Comparison of ENCODE assay signal across 1 cellular context in the genomic region with DNA sequence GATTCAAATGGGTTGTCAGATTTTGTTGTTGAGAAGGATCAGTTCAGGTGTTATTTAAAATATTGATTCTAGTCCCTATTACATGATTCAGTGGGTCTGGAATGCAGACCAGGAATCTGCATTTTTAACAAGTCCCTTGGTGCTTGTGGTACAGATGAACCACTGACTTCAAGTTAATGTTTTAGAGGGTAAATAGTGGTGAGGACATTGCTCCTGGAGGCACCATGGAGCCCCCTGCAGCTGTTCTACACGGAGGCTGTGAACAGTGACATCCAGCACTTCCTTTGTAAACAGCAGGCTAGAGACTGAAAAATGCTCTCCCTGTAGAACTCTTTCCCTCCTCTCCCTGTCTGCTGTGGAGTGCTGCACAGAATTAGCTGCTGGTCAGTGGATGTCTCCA.
TF ChIP-seq lines count a peak whose summit lies in the region.

No MANE protein-coding gene starts in this region.

TF ChIP-seq in HepG2, 621 proteins besides CTCF, POLR2A, EP300 and RAD21 (continued from another document and continues in another):
- TF ChIP-seq, protein P1, sequence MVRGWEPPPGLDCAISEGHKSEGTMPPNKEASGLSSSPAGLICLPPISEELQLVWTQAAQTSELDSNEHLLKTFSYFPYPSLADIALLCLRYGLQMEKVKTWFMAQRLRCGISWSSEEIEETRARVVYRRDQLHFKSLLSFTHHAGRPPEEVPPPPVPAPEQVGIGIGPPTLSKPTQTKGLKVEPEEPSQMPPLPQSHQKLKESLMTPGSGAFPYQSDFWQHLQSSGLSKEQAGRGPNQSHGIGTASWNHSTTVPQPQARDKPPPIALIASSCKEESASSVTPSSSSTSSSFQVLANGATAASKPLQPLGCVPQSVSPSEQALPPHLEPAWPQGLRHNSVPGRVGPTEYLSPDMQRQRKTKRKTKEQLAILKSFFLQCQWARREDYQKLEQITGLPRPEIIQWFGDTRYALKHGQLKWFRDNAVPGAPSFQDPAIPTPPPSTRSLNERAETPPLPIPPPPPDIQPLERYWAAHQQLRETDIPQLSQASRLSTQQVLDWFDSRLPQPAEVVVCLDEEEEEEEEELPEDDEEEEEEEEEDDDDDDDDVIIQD (CRISPR knock-in tag; IDR thresholded peaks at IDR 0.05; ENCODE audit: low read depth), result peak; percentile 61; the same call in 1 of the 2 replicates
- TF ChIP-seq, protein P2, sequence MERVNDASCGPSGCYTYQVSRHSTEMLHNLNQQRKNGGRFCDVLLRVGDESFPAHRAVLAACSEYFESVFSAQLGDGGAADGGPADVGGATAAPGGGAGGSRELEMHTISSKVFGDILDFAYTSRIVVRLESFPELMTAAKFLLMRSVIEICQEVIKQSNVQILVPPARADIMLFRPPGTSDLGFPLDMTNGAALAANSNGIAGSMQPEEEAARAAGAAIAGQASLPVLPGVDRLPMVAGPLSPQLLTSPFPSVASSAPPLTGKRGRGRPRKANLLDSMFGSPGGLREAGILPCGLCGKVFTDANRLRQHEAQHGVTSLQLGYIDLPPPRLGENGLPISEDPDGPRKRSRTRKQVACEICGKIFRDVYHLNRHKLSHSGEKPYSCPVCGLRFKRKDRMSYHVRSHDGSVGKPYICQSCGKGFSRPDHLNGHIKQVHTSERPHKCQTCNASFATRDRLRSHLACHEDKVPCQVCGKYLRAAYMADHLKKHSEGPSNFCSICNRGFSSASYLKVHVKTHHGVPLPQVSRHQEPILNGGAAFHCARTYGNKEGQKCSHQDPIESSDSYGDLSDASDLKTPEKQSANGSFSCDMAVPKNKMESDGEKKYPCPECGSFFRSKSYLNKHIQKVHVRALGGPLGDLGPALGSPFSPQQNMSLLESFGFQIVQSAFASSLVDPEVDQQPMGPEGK (CRISPR knock-in tag; IDR thresholded peaks at IDR 0.05), result peak; percentile 30; the same call in 1 of the 2 replicates
- TF ChIP-seq SALL1 (CRISPR knock-in tag; IDR thresholded peaks at IDR 0.05), result peak; percentile 36
- TF ChIP-seq ZFP90 (CRISPR knock-in tag; IDR thresholded peaks at IDR 0.05; ENCODE audit: borderline replicate concordance), result 0 out of 2 replicates have a peak, but pooled peaks have one; percentile 21
- TF ChIP-seq, protein P3, sequence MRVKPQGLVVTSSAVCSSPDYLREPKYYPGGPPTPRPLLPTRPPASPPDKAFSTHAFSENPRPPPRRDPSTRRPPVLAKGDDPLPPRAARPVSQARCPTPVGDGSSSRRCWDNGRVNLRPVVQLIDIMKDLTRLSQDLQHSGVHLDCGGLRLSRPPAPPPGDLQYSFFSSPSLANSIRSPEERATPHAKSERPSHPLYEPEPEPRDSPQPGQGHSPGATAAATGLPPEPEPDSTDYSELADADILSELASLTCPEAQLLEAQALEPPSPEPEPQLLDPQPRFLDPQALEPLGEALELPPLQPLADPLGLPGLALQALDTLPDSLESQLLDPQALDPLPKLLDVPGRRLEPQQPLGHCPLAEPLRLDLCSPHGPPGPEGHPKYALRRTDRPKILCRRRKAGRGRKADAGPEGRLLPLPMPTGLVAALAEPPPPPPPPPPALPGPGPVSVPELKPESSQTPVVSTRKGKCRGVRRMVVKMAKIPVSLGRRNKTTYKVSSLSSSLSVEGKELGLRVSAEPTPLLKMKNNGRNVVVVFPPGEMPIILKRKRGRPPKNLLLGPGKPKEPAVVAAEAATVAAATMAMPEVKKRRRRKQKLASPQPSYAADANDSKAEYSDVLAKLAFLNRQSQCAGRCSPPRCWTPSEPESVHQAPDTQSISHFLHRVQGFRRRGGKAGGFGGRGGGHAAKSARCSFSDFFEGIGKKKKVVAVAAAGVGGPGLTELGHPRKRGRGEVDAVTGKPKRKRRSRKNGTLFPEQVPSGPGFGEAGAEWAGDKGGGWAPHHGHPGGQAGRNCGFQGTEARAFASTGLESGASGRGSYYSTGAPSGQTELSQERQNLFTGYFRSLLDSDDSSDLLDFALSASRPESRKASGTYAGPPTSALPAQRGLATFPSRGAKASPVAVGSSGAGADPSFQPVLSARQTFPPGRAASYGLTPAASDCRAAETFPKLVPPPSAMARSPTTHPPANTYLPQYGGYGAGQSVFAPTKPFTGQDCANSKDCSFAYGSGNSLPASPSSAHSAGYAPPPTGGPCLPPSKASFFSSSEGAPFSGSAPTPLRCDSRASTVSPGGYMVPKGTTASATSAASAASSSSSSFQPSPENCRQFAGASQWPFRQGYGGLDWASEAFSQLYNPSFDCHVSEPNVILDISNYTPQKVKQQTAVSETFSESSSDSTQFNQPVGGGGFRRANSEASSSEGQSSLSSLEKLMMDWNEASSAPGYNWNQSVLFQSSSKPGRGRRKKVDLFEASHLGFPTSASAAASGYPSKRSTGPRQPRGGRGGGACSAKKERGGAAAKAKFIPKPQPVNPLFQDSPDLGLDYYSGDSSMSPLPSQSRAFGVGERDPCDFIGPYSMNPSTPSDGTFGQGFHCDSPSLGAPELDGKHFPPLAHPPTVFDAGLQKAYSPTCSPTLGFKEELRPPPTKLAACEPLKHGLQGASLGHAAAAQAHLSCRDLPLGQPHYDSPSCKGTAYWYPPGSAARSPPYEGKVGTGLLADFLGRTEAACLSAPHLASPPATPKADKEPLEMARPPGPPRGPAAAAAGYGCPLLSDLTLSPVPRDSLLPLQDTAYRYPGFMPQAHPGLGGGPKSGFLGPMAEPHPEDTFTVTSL (CRISPR knock-in tag; IDR thresholded peaks at IDR 0.05; ENCODE audit: borderline replicate concordance), result peak; percentile 50; the same call in 1 of the 2 replicates
- no peak for TF ChIP-seq PCBP1 (IDR thresholded peaks at IDR 0.05; ENCODE audit: borderline replicate concordance, low read depth, low read length)
- no peak for TF ChIP-seq TBP (CRISPR knock-in tag; IDR thresholded peaks at IDR 0.05)
- no peak for TF ChIP-seq NFATC3 (CRISPR knock-in tag; IDR thresholded peaks at IDR 0.05)
- no peak for TF ChIP-seq ZNF709 (CRISPR knock-in tag; IDR thresholded peaks at IDR 0.05)
- TF ChIP-seq SPEN (CRISPR knock-in tag; IDR thresholded peaks at IDR 0.05; ENCODE audit: low read depth), result no peak
- peak; percentile 37; the same call in 1 of the 2 replicates for TF ChIP-seq ZNF331 (CRISPR knock-in tag; IDR thresholded peaks at IDR 0.05)
- peak; percentile 96 for TF ChIP-seq ZKSCAN8 (CRISPR knock-in tag; IDR thresholded peaks at IDR 0.05; ENCODE audit: borderline replicate concordance)
- peak; percentile 40; the same call in 1 of the 2 replicates for TF ChIP-seq RXRB (CRISPR knock-in tag; IDR thresholded peaks at IDR 0.05; ENCODE audit: borderline replicate concordance)
- TF ChIP-seq ZNF263 (CRISPR knock-in tag; IDR thresholded peaks at IDR 0.05), result no peak
- TF ChIP-seq LCORL (IDR thresholded peaks at IDR 0.05), result no peak
- peak; percentile 33; the same call in 1 of the 2 replicates for TF ChIP-seq LCORL (CRISPR knock-in tag; IDR thresholded peaks at IDR 0.05)
- peak; percentile 84 for TF ChIP-seq TEAD3 (CRISPR knock-in tag; optimal IDR thresholded peaks at IDR 0.05; ENCODE audit: borderline replicate concordance)
- no peak for TF ChIP-seq RFXAP (CRISPR knock-in tag; IDR thresholded peaks at IDR 0.05; ENCODE audit: borderline replicate concordance)
- no peak for TF ChIP-seq NFE2L2 (IDR thresholded peaks at IDR 0.05; ENCODE audit: low read length)
- TF ChIP-seq, protein P4, sequence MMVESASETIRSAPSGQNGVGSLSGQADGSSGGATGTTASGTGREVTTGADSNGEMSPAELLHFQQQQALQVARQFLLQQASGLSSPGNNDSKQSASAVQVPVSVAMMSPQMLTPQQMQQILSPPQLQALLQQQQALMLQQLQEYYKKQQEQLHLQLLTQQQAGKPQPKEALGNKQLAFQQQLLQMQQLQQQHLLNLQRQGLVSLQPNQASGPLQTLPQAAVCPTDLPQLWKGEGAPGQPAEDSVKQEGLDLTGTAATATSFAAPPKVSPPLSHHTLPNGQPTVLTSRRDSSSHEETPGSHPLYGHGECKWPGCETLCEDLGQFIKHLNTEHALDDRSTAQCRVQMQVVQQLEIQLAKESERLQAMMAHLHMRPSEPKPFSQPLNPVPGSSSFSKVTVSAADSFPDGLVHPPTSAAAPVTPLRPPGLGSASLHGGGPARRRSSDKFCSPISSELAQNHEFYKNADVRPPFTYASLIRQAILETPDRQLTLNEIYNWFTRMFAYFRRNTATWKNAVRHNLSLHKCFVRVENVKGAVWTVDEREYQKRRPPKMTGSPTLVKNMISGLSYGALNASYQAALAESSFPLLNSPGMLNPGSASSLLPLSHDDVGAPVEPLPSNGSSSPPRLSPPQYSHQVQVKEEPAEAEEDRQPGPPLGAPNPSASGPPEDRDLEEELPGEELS (CRISPR knock-in tag; IDR thresholded peaks at IDR 0.05), result peak; percentile 72
- no peak for TF ChIP-seq HNRNPLL (IDR thresholded peaks at IDR 0.05; ENCODE audit: low read depth, low read length, poor library complexity, severe bottlenecking)
- no peak for TF ChIP-seq RBAK (CRISPR knock-in tag; IDR thresholded peaks at IDR 0.05)
- no peak for TF ChIP-seq DMAP1 (CRISPR knock-in tag; IDR thresholded peaks at IDR 0.05)
- TF ChIP-seq ZNF891 (CRISPR knock-in tag; IDR thresholded peaks at IDR 0.05), result no peak
- TF ChIP-seq ETV5 (CRISPR knock-in tag; IDR thresholded peaks at IDR 0.05; ENCODE audit: borderline replicate concordance), result peak; percentile 55; the same call in 1 of the 2 replicates
- TF ChIP-seq, protein P5, sequence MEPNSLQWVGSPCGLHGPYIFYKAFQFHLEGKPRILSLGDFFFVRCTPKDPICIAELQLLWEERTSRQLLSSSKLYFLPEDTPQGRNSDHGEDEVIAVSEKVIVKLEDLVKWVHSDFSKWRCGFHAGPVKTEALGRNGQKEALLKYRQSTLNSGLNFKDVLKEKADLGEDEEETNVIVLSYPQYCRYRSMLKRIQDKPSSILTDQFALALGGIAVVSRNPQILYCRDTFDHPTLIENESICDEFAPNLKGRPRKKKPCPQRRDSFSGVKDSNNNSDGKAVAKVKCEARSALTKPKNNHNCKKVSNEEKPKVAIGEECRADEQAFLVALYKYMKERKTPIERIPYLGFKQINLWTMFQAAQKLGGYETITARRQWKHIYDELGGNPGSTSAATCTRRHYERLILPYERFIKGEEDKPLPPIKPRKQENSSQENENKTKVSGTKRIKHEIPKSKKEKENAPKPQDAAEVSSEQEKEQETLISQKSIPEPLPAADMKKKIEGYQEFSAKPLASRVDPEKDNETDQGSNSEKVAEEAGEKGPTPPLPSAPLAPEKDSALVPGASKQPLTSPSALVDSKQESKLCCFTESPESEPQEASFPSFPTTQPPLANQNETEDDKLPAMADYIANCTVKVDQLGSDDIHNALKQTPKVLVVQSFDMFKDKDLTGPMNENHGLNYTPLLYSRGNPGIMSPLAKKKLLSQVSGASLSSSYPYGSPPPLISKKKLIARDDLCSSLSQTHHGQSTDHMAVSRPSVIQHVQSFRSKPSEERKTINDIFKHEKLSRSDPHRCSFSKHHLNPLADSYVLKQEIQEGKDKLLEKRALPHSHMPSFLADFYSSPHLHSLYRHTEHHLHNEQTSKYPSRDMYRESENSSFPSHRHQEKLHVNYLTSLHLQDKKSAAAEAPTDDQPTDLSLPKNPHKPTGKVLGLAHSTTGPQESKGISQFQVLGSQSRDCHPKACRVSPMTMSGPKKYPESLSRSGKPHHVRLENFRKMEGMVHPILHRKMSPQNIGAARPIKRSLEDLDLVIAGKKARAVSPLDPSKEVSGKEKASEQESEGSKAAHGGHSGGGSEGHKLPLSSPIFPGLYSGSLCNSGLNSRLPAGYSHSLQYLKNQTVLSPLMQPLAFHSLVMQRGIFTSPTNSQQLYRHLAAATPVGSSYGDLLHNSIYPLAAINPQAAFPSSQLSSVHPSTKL (CRISPR knock-in tag; IDR thresholded peaks at IDR 0.05), result peak; percentile 38; the same call in 1 of the 2 replicates
- TF ChIP-seq, protein P6, sequence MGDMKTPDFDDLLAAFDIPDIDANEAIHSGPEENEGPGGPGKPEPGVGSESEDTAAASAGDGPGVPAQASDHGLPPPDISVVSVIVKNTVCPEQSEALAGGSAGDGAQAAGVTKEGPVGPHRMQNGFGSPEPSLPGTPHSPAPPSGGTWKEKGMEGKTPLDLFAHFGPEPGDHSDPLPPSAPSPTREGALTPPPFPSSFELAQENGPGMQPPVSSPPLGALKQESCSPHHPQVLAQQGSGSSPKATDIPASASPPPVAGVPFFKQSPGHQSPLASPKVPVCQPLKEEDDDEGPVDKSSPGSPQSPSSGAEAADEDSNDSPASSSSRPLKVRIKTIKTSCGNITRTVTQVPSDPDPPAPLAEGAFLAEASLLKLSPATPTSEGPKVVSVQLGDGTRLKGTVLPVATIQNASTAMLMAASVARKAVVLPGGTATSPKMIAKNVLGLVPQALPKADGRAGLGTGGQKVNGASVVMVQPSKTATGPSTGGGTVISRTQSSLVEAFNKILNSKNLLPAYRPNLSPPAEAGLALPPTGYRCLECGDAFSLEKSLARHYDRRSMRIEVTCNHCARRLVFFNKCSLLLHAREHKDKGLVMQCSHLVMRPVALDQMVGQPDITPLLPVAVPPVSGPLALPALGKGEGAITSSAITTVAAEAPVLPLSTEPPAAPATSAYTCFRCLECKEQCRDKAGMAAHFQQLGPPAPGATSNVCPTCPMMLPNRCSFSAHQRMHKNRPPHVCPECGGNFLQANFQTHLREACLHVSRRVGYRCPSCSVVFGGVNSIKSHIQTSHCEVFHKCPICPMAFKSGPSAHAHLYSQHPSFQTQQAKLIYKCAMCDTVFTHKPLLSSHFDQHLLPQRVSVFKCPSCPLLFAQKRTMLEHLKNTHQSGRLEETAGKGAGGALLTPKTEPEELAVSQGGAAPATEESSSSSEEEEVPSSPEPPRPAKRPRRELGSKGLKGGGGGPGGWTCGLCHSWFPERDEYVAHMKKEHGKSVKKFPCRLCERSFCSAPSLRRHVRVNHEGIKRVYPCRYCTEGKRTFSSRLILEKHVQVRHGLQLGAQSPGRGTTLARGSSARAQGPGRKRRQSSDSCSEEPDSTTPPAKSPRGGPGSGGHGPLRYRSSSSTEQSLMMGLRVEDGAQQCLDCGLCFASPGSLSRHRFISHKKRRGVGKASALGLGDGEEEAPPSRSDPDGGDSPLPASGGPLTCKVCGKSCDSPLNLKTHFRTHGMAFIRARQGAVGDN (CRISPR knock-in tag; IDR thresholded peaks at IDR 0.05), result no peak
- peak; percentile 50; the same call in 1 of the 2 replicates for TF ChIP-seq PHF21A (CRISPR knock-in tag; IDR thresholded peaks at IDR 0.05)
- no peak for TF ChIP-seq SCMH1 (CRISPR knock-in tag; IDR thresholded peaks at IDR 0.05; ENCODE audit: borderline replicate concordance)
- TF ChIP-seq ZMYM3 (CRISPR knock-in tag; IDR thresholded peaks at IDR 0.05), result peak; percentile 37; the same call in 1 of the 2 replicates
- 0 out of 2 replicates have a peak, but pooled peaks have one; percentile 46 for TF ChIP-seq MEIS2 (CRISPR knock-in tag; IDR thresholded peaks at IDR 0.05)
- TF ChIP-seq, protein P7, sequence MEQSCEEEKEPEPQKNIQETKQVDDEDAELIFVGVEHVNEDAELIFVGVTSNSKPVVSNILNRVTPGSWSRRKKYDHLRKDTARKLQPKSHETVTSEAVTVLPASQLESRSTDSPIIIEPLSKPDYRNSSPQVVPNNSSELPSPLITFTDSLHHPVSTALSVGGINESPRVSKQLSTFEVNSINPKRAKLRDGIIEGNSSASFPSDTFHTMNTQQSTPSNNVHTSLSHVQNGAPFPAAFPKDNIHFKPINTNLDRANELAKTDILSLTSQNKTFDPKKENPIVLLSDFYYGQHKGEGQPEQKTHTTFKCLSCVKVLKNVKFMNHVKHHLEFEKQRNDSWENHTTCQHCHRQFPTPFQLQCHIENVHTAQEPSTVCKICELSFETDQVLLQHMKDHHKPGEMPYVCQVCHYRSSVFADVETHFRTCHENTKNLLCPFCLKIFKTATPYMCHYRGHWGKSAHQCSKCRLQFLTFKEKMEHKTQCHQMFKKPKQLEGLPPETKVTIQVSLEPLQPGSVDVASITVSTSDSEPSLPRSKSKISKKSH (CRISPR knock-in tag; IDR thresholded peaks at IDR 0.05; ENCODE audit: borderline replicate concordance), result no peak
- TF ChIP-seq FOXK2 (IDR thresholded peaks at IDR 0.05), result peak; percentile 58; the same call in 1 of the 2 replicates
- peak; percentile 51 for TF ChIP-seq POGZ (CRISPR knock-in tag; IDR thresholded peaks at IDR 0.05)
- TF ChIP-seq ZNF282 (IDR thresholded peaks at IDR 0.05; ENCODE audit: partially characterized antibody), result no peak
